Comparison of ENCODE assay signal across 1 cellular context in the genomic region with DNA sequence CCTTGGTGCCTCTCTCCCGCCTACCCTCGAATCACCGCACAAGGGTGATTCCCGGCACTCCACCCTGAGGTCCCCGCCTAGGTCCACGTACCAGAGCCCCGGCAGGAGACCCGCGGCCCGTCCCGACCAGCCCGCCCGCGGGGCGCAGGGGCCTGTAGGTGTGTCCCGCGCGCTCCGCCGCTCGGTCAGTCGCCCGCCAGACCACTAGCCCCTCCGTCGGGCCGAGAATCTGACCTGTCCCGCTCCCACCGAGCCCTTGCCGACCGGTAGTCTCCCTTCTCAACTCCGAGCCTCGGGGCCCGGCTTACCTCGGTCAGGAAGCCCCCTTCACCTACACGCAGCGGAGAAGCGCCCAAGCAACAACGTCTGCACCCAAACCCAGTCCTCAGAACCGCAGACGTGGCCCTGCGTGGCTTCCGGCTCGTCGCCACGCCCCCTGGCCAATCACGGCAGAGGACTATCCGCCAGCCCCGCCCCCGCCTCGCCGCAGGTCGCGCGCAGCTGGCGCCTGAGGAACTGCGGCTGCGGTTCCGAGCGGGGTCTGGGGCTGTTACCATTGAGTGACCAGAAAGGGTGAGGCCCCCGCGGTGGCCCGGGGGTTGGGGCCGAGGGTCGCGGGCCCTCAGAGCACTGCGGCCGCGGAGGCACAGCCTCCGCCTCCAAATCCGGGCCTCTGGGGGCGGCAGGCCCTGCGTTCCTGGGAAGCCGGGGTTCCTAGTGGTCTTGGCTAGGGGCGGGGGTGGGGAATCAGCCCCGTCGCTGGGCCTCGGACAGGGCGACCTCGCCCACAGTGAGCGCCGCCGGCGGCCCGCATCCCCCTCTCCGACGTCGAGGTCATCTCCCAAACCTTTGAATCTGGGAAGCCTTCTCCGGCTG.
TF ChIP-seq lines count a peak whose summit lies in the region.

A gene with protein sequence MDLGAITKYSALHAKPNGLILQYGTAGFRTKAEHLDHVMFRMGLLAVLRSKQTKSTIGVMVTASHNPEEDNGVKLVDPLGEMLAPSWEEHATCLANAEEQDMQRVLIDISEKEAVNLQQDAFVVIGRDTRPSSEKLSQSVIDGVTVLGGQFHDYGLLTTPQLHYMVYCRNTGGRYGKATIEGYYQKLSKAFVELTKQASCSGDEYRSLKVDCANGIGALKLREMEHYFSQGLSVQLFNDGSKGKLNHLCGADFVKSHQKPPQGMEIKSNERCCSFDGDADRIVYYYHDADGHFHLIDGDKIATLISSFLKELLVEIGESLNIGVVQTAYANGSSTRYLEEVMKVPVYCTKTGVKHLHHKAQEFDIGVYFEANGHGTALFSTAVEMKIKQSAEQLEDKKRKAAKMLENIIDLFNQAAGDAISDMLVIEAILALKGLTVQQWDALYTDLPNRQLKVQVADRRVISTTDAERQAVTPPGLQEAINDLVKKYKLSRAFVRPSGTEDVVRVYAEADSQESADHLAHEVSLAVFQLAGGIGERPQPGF (minus strand): TSS at position 395 of the 876 bp plus-strand sequence. CDS start 2,253 bp downstream, outside the sequence.
A gene (plus strand): TSS at position 487 of the 876 bp plus-strand sequence. CDS start 1,095 bp downstream, outside the sequence.

TF ChIP-seq in H1, 55 proteins besides CTCF, POLR2A, EP300 and RAD21 (continued from another document and continues in another):
- peak; percentile 1 for TF ChIP-seq TAF7 (optimal IDR thresholded peaks at IDR 0.05; ENCODE audit: borderline replicate concordance, low read depth, low read length)
- no peak for TF ChIP-seq BRCA1 (IDR thresholded peaks at IDR 0.05; ENCODE audit: low read depth, low read length)
- TF ChIP-seq TCF12 (IDR thresholded peaks at IDR 0.05; ENCODE audit: low read depth, low read length) = no peak
- no peak for TF ChIP-seq SP1 (IDR thresholded peaks at IDR 0.05; ENCODE audit: low read depth, low read length)
- TF ChIP-seq KDM1A (IDR thresholded peaks at IDR 0.05; ENCODE audit: borderline replicate concordance, low read length) = no peak
- TF ChIP-seq BACH1 (IDR thresholded peaks at IDR 0.05; ENCODE audit: low read length) = no peak
- no peak for TF ChIP-seq NRF1 (IDR thresholded peaks at IDR 0.05; ENCODE audit: low read depth, low read length)
- no peak for TF ChIP-seq CHD2 (IDR thresholded peaks at IDR 0.05; ENCODE audit: low read length)
- peak; percentile 67; the same call in 1 of the 2 replicates for TF ChIP-seq POLR2AphosphoS5 (IDR thresholded peaks at IDR 0.05; ENCODE audit: low read depth, low read length)
- TF ChIP-seq KDM4A (IDR thresholded peaks at IDR 0.05; ENCODE audit: low read depth, low read length, severe bottlenecking) = peak; percentile 33
- no peak for TF ChIP-seq ZNF274 (IDR thresholded peaks at IDR 0.05; ENCODE audit: borderline replicate concordance, extremely low read depth, low read length)
- TF ChIP-seq JUN (IDR thresholded peaks at IDR 0.05; ENCODE audit: low read depth, low read length) = no peak
- no peak for TF ChIP-seq JUND (IDR thresholded peaks at IDR 0.05; ENCODE audit: low read length)
- TF ChIP-seq RNF2 (IDR thresholded peaks at IDR 0.05; ENCODE audit: borderline replicate concordance, low read depth, low read length, missing control alignments, poor library complexity, severe bottlenecking) = no peak
- TF ChIP-seq TAF1 (IDR thresholded peaks at IDR 0.05; ENCODE audit: low read depth, low read length) = peak; percentile 82
- no peak for TF ChIP-seq POU5F1 (IDR thresholded peaks at IDR 0.05; ENCODE audit: low read depth, low read length)
- no peak for TF ChIP-seq GTF2F1 (IDR thresholded peaks at IDR 0.05; ENCODE audit: borderline replicate concordance, low read depth, low read length)
- no peak for TF ChIP-seq SIX5 (IDR thresholded peaks at IDR 0.05; ENCODE audit: low read depth, low read length)
- no peak for TF ChIP-seq SRF (IDR thresholded peaks at IDR 0.05; ENCODE audit: low read depth, low read length)
- no peak for TF ChIP-seq NANOG (IDR thresholded peaks at IDR 0.05; ENCODE audit: insufficient read depth, low read depth, low read length, poor library complexity, severe bottlenecking)
- TF ChIP-seq RFX5 (IDR thresholded peaks at IDR 0.05; ENCODE audit: borderline replicate concordance, low read depth, low read length) = no peak
- TF ChIP-seq RXRA (IDR thresholded peaks at IDR 0.05; ENCODE audit: insufficient read depth, low read depth, low read length) = no peak
- no peak for TF ChIP-seq YY1 (IDR thresholded peaks at IDR 0.05; ENCODE audit: low read depth, low read length)
- TF ChIP-seq GABPA (IDR thresholded peaks at IDR 0.05; ENCODE audit: borderline replicate concordance, insufficient read depth, low read length) = no peak
- no peak for TF ChIP-seq TEAD4 (IDR thresholded peaks at IDR 0.05; ENCODE audit: low read depth, low read length)
- no peak for TF ChIP-seq BCL11A (IDR thresholded peaks at IDR 0.05; ENCODE audit: low read depth in 2 of 2, low read length in 2 of 2)
- TF ChIP-seq, protein P1, sequence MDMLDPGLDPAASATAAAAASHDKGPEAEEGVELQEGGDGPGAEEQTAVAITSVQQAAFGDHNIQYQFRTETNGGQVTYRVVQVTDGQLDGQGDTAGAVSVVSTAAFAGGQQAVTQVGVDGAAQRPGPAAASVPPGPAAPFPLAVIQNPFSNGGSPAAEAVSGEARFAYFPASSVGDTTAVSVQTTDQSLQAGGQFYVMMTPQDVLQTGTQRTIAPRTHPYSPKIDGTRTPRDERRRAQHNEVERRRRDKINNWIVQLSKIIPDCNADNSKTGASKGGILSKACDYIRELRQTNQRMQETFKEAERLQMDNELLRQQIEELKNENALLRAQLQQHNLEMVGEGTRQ (IDR thresholded peaks at IDR 0.05; ENCODE audit: low read length) = no peak
- TF ChIP-seq, protein P2, sequence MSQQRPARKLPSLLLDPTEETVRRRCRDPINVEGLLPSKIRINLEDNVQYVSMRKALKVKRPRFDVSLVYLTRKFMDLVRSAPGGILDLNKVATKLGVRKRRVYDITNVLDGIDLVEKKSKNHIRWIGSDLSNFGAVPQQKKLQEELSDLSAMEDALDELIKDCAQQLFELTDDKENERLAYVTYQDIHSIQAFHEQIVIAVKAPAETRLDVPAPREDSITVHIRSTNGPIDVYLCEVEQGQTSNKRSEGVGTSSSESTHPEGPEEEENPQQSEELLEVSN (IDR thresholded peaks at IDR 0.05) = no peak
- TF ChIP-seq CBX8 (IDR thresholded peaks at IDR 0.05; ENCODE audit: borderline replicate concordance, low read depth, low read length) = no peak
- peak; percentile 62 for TF ChIP-seq CREB1 (IDR thresholded peaks at IDR 0.05)
- TF ChIP-seq SIRT6 (IDR thresholded peaks at IDR 0.05; ENCODE audit: low read length) = no peak
- TF ChIP-seq TBP (IDR thresholded peaks at IDR 0.05; ENCODE audit: low read depth, low read length) = peak; percentile 75
- no peak for TF ChIP-seq HDAC6 (IDR thresholded peaks at IDR 0.05; ENCODE audit: low read depth, low read length)
- TF ChIP-seq EGR1 (IDR thresholded peaks at IDR 0.05; ENCODE audit: borderline replicate concordance, low read depth, low read length) = 0 out of 2 replicates have a peak, but pooled peaks have one; percentile 10
- TF ChIP-seq KDM5A (IDR thresholded peaks at IDR 0.05; ENCODE audit: low read length) = no peak
- TF ChIP-seq, protein P3, sequence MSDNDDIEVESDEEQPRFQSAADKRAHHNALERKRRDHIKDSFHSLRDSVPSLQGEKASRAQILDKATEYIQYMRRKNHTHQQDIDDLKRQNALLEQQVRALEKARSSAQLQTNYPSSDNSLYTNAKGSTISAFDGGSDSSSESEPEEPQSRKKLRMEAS (IDR thresholded peaks at IDR 0.05) = no peak
- TF ChIP-seq HDAC2 (IDR thresholded peaks at IDR 0.05; ENCODE audit: borderline replicate concordance in 1 of 2, low read depth in 2 of 2, low read length in 2 of 2) = no peak; a peak in 2 of 4 replicates
- TF ChIP-seq, protein P4, sequence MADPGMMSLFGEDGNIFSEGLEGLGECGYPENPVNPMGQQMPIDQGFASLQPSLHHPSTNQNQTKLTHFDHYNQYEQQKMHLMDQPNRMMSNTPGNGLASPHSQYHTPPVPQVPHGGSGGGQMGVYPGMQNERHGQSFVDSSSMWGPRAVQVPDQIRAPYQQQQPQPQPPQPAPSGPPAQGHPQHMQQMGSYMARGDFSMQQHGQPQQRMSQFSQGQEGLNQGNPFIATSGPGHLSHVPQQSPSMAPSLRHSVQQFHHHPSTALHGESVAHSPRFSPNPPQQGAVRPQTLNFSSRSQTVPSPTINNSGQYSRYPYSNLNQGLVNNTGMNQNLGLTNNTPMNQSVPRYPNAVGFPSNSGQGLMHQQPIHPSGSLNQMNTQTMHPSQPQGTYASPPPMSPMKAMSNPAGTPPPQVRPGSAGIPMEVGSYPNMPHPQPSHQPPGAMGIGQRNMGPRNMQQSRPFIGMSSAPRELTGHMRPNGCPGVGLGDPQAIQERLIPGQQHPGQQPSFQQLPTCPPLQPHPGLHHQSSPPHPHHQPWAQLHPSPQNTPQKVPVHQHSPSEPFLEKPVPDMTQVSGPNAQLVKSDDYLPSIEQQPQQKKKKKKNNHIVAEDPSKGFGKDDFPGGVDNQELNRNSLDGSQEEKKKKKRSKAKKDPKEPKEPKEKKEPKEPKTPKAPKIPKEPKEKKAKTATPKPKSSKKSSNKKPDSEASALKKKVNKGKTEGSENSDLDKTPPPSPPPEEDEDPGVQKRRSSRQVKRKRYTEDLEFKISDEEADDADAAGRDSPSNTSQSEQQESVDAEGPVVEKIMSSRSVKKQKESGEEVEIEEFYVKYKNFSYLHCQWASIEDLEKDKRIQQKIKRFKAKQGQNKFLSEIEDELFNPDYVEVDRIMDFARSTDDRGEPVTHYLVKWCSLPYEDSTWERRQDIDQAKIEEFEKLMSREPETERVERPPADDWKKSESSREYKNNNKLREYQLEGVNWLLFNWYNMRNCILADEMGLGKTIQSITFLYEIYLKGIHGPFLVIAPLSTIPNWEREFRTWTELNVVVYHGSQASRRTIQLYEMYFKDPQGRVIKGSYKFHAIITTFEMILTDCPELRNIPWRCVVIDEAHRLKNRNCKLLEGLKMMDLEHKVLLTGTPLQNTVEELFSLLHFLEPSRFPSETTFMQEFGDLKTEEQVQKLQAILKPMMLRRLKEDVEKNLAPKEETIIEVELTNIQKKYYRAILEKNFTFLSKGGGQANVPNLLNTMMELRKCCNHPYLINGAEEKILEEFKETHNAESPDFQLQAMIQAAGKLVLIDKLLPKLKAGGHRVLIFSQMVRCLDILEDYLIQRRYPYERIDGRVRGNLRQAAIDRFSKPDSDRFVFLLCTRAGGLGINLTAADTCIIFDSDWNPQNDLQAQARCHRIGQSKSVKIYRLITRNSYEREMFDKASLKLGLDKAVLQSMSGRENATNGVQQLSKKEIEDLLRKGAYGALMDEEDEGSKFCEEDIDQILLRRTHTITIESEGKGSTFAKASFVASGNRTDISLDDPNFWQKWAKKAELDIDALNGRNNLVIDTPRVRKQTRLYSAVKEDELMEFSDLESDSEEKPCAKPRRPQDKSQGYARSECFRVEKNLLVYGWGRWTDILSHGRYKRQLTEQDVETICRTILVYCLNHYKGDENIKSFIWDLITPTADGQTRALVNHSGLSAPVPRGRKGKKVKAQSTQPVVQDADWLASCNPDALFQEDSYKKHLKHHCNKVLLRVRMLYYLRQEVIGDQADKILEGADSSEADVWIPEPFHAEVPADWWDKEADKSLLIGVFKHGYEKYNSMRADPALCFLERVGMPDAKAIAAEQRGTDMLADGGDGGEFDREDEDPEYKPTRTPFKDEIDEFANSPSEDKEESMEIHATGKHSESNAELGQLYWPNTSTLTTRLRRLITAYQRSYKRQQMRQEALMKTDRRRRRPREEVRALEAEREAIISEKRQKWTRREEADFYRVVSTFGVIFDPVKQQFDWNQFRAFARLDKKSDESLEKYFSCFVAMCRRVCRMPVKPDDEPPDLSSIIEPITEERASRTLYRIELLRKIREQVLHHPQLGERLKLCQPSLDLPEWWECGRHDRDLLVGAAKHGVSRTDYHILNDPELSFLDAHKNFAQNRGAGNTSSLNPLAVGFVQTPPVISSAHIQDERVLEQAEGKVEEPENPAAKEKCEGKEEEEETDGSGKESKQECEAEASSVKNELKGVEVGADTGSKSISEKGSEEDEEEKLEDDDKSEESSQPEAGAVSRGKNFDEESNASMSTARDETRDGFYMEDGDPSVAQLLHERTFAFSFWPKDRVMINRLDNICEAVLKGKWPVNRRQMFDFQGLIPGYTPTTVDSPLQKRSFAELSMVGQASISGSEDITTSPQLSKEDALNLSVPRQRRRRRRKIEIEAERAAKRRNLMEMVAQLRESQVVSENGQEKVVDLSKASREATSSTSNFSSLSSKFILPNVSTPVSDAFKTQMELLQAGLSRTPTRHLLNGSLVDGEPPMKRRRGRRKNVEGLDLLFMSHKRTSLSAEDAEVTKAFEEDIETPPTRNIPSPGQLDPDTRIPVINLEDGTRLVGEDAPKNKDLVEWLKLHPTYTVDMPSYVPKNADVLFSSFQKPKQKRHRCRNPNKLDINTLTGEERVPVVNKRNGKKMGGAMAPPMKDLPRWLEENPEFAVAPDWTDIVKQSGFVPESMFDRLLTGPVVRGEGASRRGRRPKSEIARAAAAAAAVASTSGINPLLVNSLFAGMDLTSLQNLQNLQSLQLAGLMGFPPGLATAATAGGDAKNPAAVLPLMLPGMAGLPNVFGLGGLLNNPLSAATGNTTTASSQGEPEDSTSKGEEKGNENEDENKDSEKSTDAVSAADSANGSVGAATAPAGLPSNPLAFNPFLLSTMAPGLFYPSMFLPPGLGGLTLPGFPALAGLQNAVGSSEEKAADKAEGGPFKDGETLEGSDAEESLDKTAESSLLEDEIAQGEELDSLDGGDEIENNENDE (IDR thresholded peaks at IDR 0.05; ENCODE audit: insufficient replicate concordance, low read length) = no peak
- no peak for TF ChIP-seq CEBPB (IDR thresholded peaks at IDR 0.05; ENCODE audit: low read depth, low read length)
- TF ChIP-seq ASH2L (IDR thresholded peaks at IDR 0.05; ENCODE audit: low read length) = peak; percentile 63
- TF ChIP-seq SIN3A (conservative IDR thresholded peaks at IDR 0.05 in 1 of 2, IDR thresholded peaks at IDR 0.05 in 1 of 2; ENCODE audit: low read depth in 1 of 2, low read length in 2 of 2) = 0 out of 4 replicates have a peak, but pooled peaks of 1 of the 2 experiments have one; percentile 12
- TF ChIP-seq RBBP5 (IDR thresholded peaks at IDR 0.05; ENCODE audit: borderline replicate concordance, low read depth, low read length) = 0 out of 2 replicates have a peak, but pooled peaks have one; percentile 67
- TF ChIP-seq, protein P5, sequence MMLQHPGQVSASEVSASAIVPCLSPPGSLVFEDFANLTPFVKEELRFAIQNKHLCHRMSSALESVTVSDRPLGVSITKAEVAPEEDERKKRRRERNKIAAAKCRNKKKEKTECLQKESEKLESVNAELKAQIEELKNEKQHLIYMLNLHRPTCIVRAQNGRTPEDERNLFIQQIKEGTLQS (IDR thresholded peaks at IDR 0.05; ENCODE audit: insufficient read depth, low read depth, low read length) = no peak
- TF ChIP-seq, protein P6, sequence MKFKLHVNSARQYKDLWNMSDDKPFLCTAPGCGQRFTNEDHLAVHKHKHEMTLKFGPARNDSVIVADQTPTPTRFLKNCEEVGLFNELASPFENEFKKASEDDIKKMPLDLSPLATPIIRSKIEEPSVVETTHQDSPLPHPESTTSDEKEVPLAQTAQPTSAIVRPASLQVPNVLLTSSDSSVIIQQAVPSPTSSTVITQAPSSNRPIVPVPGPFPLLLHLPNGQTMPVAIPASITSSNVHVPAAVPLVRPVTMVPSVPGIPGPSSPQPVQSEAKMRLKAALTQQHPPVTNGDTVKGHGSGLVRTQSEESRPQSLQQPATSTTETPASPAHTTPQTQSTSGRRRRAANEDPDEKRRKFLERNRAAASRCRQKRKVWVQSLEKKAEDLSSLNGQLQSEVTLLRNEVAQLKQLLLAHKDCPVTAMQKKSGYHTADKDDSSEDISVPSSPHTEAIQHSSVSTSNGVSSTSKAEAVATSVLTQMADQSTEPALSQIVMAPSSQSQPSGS (IDR thresholded peaks at IDR 0.05; ENCODE audit: low read length) = no peak
- no peak for TF ChIP-seq SP2 (IDR thresholded peaks at IDR 0.05; ENCODE audit: low read length)
- peak; percentile 73 for TF ChIP-seq PHF8 (conservative IDR thresholded peaks at IDR 0.05; ENCODE audit: low read depth, low read length)
- TF ChIP-seq SAP30 (IDR thresholded peaks at IDR 0.05; ENCODE audit: insufficient read depth, insufficient replicate concordance, low read length) = peak; percentile 62
- no peak for TF ChIP-seq CHD1 (IDR thresholded peaks at IDR 0.05; ENCODE audit: low read depth, low read length)
